In the genomic region with DNA sequence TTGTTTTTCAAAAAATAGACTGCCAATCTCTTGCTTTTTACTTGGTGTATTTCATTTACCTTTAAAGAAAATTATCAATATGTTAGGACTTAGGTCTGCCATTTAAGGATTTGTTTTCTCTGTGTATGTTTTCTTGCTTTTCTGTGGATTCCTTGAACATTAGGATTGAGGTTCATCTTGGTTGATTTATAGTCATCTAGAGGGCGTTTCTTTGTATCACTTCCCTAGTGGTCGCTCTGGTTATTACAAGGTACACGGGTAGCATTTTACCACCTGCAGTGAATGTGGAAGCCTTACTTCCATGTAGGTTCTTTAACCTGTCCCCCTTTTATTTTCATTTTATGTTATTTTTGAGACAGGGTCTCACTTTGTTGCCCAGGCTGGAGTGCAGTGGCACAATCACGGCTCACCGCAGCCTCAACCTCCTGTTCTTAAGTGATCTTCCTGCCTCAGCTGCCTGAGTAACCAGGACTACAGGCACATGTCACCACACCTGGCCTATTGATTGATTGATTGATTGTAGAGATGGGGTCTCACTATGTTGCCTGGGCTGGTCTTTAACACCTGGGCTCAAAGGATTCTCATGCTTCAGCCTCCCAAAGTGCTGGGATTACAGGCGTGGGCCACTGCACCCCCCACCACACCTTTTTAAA, we compare ENCODE assay signal across 8 cellular contexts. TPM values are rescaled to one million over a fixed set of nuclear protein-coding genes. Genes with fewer than 3 reads are reported as not detected.
A peak's percentile ranks its signal among the peaks of the same experiment; 100 is the strongest.
DNase-seq lines count a peak whose midpoint lies in the region; ATAC-seq and TF ChIP-seq lines count a peak whose summit lies in the region.

No MANE protein-coding gene starts in this region.

- H3K4me1 Mint-ChIP-seq in naive B cell, result peaks cover 2 to 8% (median 6%) of the 10 kb centered on the region in 3 donors

- peak; percentile 34 for TF ChIP-seq CTCF in GM10248 (IDR thresholded peaks at IDR 0.05; ENCODE audit: control extremely low read depth, extremely low read depth, low read depth, missing control alignments)

- peak overlapping the region in 2 of 6 donors; percentile 31 to 51 for H3K27ac Mint-ChIP-seq in naive B cell

- no peak overlapping the region for H3K4me3 Mint-ChIP-seq in naive B cell

- H3K36me3 Mint-ChIP-seq in naive B cell, result no peaks in the 10 kb centered on the region

- POLR2A ChIA-PET in GM10248 (lab: Yijun Ruan, JAX), result no interaction called here

- CTCF ChIA-PET in GM10248 (lab: Yijun Ruan, JAX), result interaction anchor here (2.0 to 2.6 kb wide), 3 partner anchors 15 to 49 kb away, joined by 4 to 8 read pairs (median 6); no protein-coding TSS in a partner anchor

- DNase-seq in AML-193 (lab: John Stamatoyannopoulos, UW) (peak; percentile 45 to 64), GM10248 (ENCODE audit: extremely low spot score) (peak; percentile 63), NCI-H460 (ENCODE audit: extremely low read depth, low read depth) (peak; percentile 40), cerebellum (ENCODE audit: low spot score) (peak; percentile 21), naive B cell (peak; percentile 21), sciatic nerve (ENCODE audit: low spot score) (no peak), amygdala (lab: John Stamatoyannopoulos, UW) (no peak)

- peaks cover 16 to 63% (median 49%) of the 10 kb centered on the region in 3 donors for H3K27me3 Mint-ChIP-seq in naive B cell

- no peaks in the 10 kb centered on the region for H3K9me3 Mint-ChIP-seq in naive B cell

- intact Hi-C loops in sciatic nerve (cut with DNase I), result no loop called here

- peak; percentile 64 to 82 for ATAC-seq in naive B cell (ENCODE audit: low read depth in 2 of 2)
- ATAC-seq in sciatic nerve, result no peak
- no peak for ATAC-seq in HG03354 (IDR thresholded peaks at IDR 0.05; ENCODE audit: poor library complexity, severe bottlenecking, unreplicated experiment)

RNA-seq across cellular contexts. Expression of a gene that starts 35.2 kb away (rescaled TPM):
- total RNA-seq in NCI-H460 (2014; rRNA removed; shearing (Covaris generic)), result 88.2 and 100 TPM in 2 replicates
- 68.5 and 83.6 TPM in 2 replicates for polyA plus RNA-seq in NCI-H460 (2014; cell fraction: nucleus; rRNA removed)
- total RNA-seq in cerebellum (15.4 TPM), sciatic nerve (16.8 TPM)
- polyA plus RNA-seq in naive B cell (ENCODE audit: low read depth in 6 of 6), result 10 to 100 TPM in 2 of 6 donors, 1 to 10 TPM in 4; 3.3 to 17.1 (median 9.6) TPM

Comparison
In these comparisons a context has a peak if more than half of its experiments do, and no peak if none do; other contexts are left out.
1. DNase-seq: peak in AML-193 (2 of 2), GM10248 (single experiment), NCI-H460 (single experiment), cerebellum (single experiment) and naive B cell (single experiment); none in sciatic nerve (single experiment) and amygdala (0 of 56).
2. ATAC-seq: peak in naive B cell (2 of 2); none in sciatic nerve (single experiment) and HG03354 (single experiment).